ENCODE assay signal across 34 cellular contexts in the genomic region with DNA sequence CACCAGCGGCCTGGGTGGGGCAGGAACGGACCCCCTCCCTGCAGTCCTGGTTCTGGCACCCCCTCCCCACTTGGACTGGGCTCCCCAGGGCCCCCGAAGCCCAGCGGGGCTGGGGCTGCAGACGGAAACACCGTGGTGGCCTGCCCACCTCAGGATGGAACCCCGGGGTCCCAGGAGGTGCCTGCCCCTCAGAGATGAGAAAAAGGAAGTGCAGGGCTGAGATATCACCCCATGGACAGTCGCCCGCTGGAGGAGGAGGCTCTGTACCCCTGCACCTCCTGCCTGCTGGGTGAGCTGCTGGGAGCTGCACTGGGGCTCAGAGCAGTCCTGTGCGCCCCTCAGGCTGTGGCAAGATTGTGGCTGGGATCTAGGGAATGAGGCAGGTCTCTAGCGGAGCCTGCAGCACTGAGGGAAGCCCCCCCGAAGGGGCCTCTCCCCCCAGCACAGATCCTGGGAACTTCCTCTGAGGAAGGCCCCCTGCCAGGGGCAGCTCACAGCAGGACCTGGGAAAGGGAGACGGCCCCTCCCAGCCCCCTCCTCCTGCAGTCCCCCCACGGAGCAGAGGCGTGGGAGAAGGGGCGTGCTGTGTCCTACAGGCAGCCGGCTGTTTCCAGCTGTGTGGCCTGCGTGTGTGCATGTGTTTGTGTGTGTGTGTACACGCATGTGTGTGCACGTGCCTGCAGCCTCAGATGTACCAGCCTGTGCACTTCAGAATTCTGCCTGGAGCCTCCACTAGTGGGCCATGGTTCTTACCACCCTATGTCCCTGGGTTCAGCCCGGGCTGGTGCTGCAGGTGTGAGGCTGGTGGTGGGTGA. TPM values are rescaled to one million over a fixed set of nuclear protein-coding genes. Genes with fewer than 3 reads are reported as not detected.
A peak's percentile ranks its signal among the peaks of the same experiment; 100 is the strongest.
DNase-seq lines count a peak whose midpoint lies in the region; ATAC-seq, FAIRE-seq and TF ChIP-seq lines count a peak whose summit lies in the region.
"Had no signal": no experiment of that assay in that cellular context is flagged by ENCODE, and none has a peak within 500 bp of the region (broad histone marks: within the 10 kb centered on the region; RNA-seq: fewer than 3 reads in every experiment).

No MANE protein-coding gene starts in this region.

- H2AFZ ChIP-seq in H1 (ENCODE audit: low read length): no peak overlapping the region
- H2AFZ ChIP-seq: GM23338 had no signal

- H3K4me1 ChIP-seq in left ventricle myocardium inferior (peaks cover 52% of the 10 kb centered on the region), H1 (replicated peaks in 1 of 4; ENCODE audit: control insufficient read depth in 3 of 4, insufficient read depth in 4 of 4, low read length in 3 of 4) (peaks cover under 1 to 52% (median 36%) of the 10 kb centered on the region in 4 experiments)

- TF ChIP-seq CTCF in left ventricle myocardium inferior (IDR thresholded peaks at IDR 0.05; ENCODE audit: borderline replicate concordance): no peak
- TF ChIP-seq CTCF in H1 (IDR thresholded peaks at IDR 0.05; ENCODE audit: control extremely low read depth in 1 of 3, insufficient read depth in 1 of 3, low read depth in 1 of 3, low read length in 3 of 3): no peak
- no peak for TF ChIP-seq CTCF in CD4-positive, alpha-beta T cell (IDR thresholded peaks at IDR 0.05)

- no peaks in the 10 kb centered on the region for H3K27me3 ChIP-seq in left ventricle myocardium inferior (ENCODE audit: low read depth)
- H3K27me3 ChIP-seq in H1 (replicated peaks in 1 of 4; ENCODE audit: control insufficient read depth in 3 of 4, extremely low read depth in 1 of 4, insufficient read depth in 3 of 4, low read length in 3 of 4): no peaks in the 10 kb centered on the region; a peak in 2 of 7 replicates
- peaks cover 2% of the 10 kb centered on the region for H3K27me3 ChIP-seq in CD4-positive, alpha-beta T cell (ENCODE audit: control insufficient read depth, insufficient read depth, low read length)
- H3K27me3 ChIP-seq: SJSA1 had no signal

- peaks cover 7% of the 10 kb centered on the region for H3K36me3 Mint-ChIP-seq in stimulated activated effector memory CD8-positive, alpha-beta T cell treated with anti-CD3 and anti-CD28 coated beads, Interleukin-12 subunit alpha, Interleukin-12 subunit beta, amount 100 ng/mL, for 72 hours
- no peaks in the 10 kb centered on the region for H3K36me3 Mint-ChIP-seq in CD4-positive, alpha-beta T cell (ENCODE audit: low read depth)
- H3K36me3 Mint-ChIP-seq: activated naive CD4-positive, alpha-beta T cell treated with anti-CD3 and anti-CD28 coated beads, Interleukin-2, amount 50 U/mL, for 24 hours; CD4-positive, CD25-positive, alpha-beta regulatory T cell; IgD-negative memory B cell had no signal

- no peaks in the 10 kb centered on the region for H3K9me3 ChIP-seq in left ventricle myocardium inferior (replicated peaks)
- no peaks in the 10 kb centered on the region for H3K9me3 ChIP-seq in H1 (ENCODE audit: insufficient read depth in 2 of 2, low read depth in 1 of 2, low read length in 1 of 2)
- H3K9me3 ChIP-seq in CD4-positive, alpha-beta T cell (ENCODE audit: control insufficient read depth, low read length): no peaks in the 10 kb centered on the region
- H3K9me3 ChIP-seq: heart right ventricle, mucosa of descending colon, SJSA1, thoracic aorta had no signal

- peak overlapping the region; percentile 74 for H4K91ac ChIP-seq in H1 (replicated peaks; ENCODE audit: insufficient read length, low read length)

- ATAC-seq in Right ventricle myocardium inferior: no peak
- ATAC-seq in stimulated activated effector memory CD8-positive, alpha-beta T cell treated with anti-CD3 and anti-CD28 coated beads, Interleukin-12 subunit alpha, Interleukin-12 subunit beta, amount 100 ng/mL, for 72 hours: peak; percentile 16
- ATAC-seq in CD4-positive, alpha-beta T cell (ENCODE audit: poor library complexity): no peak
- ATAC-seq: GM23338, mucosa of descending colon, Panc1 had no signal

- H4K5ac ChIP-seq in H1 (ENCODE audit: insufficient read length, low read depth, low read length): no peak overlapping the region

- no peak for FAIRE-seq in H1 (lab: Jason Lieb, UNC)
- FAIRE-seq: endothelial cell of umbilical vein, frontal cortex, GM18507, keratinocyte, urothelium cell line had no signal

- no peak overlapping the region for H3K4me3 Mint-ChIP-seq in stimulated activated effector memory CD8-positive, alpha-beta T cell treated with anti-CD3 and anti-CD28 coated beads, Interleukin-12 subunit alpha, Interleukin-12 subunit beta, amount 100 ng/mL, for 72 hours
- no peak overlapping the region for H3K4me3 Mint-ChIP-seq in CD4-positive, alpha-beta T cell
- H3K4me3 Mint-ChIP-seq: activated CD4-positive, alpha-beta T cell treated with anti-CD3 and anti-CD28 coated beads, Interleukin-2, amount 10 ng/mL, durations not matched to agents 24 days and 14 days; activated naive CD4-positive, alpha-beta T cell treated with anti-CD3 and anti-CD28 coated beads, Interleukin-2, amount 50 U/mL, for 24 hours; CD4-positive, CD25-positive, alpha-beta regulatory T cell; HFFc6; IgD-negative memory B cell had no signal

- POLR2A ChIA-PET in H1 (lab: Charles Lee; ENCODE audit: partially characterized antibody): interaction anchor here (0.7 to 14.9 kb wide), 7 partner anchors 9 to 81 kb away, joined by 3 to 245 read pairs (median 5); a partner anchor contains a TSS
- POLR2A ChIA-PET in CD4-positive, alpha-beta T cell (lab: Charles Lee): no interaction called here

- TF ChIP-seq EP300 in H1 (IDR thresholded peaks at IDR 0.05; ENCODE audit: borderline replicate concordance in 1 of 2, low read depth in 2 of 2, low read length in 2 of 2): no peak

- H2BK5ac ChIP-seq in H1 (ENCODE audit: low read depth, low read length): peak overlapping the region; percentile 26; the same call in 1 of the 2 replicates

- H3K27me3 Mint-ChIP-seq in CD4-positive, alpha-beta T cell: peaks cover 5% of the 10 kb centered on the region
- H3K27me3 Mint-ChIP-seq: activated naive CD4-positive, alpha-beta T cell treated with anti-CD3 and anti-CD28 coated beads, Interleukin-2, amount 50 U/mL, for 24 hours had no signal

- 83% methylated on average over 20 of the region's 21 CpGs; no CpG with 5 or more reads in 1 of the 2 experiments for WGBS in H1 (ENCODE audit: extremely low coverage in 1 of 2, insufficient coverage in 1 of 2, insufficient read length in 1 of 2, insufficient replicate concordance in 2 of 2, low coverage in 1 of 2, low lambda C conversion rate in 2 of 2, missing lambda C conversion rate in 1 of 2), 2 experiments

- H3K27ac ChIP-seq in left ventricle myocardium inferior (replicated peaks): no peak overlapping the region
- no peak overlapping the region for H3K27ac ChIP-seq in H1 (ENCODE audit: low read depth, low read length)
- no peak overlapping the region for H3K27ac ChIP-seq in CD4-positive, alpha-beta T cell (ENCODE audit: low read depth, low read length)
- H3K27ac ChIP-seq: heart right ventricle, SJSA1, thoracic aorta had no signal

- no peak for TF ChIP-seq RAD21 in H1 (IDR thresholded peaks at IDR 0.05 in 1 of 2, conservative IDR thresholded peaks at IDR 0.05 in 1 of 2; ENCODE audit: low read depth in 2 of 2, low read length in 2 of 2)

- no peak overlapping the region for H3K4me2 ChIP-seq in H1 (ENCODE audit: insufficient read depth in 1 of 2, low read depth in 2 of 2, low read length in 2 of 2)

- peak overlapping the region; percentile 69 for H3K4ac ChIP-seq in H1 (replicated peaks; ENCODE audit: insufficient read length, low read depth, low read length)

- TF ChIP-seq POLR2A in H1 (IDR thresholded peaks at IDR 0.05; ENCODE audit: control extremely low read depth in 1 of 2, low read depth in 2 of 2, low read length in 2 of 2): no peak

- peak overlapping the region; percentile 80; the same call in 1 of the 2 replicates for H2BK12ac ChIP-seq in H1 (ENCODE audit: low read depth, low read length)

- H2AK5ac ChIP-seq in H1 (ENCODE audit: low read depth, low read length): peak overlapping the region; percentile 9; the same call in 1 of the 2 replicates

- DNase-seq in Right ventricle myocardium inferior (ENCODE audit: missing footprints) (peak; percentile 64), left ventricle myocardium inferior (no peak), H1 (ENCODE audit: low read depth in 1 of 2, low spot score in 2 of 2) (no peak)
- no peak for DNase-seq in stimulated activated effector memory CD8-positive, alpha-beta T cell treated with anti-CD3 and anti-CD28 coated beads, Interleukin-12 subunit alpha, Interleukin-12 subunit beta, amount 100 ng/mL, for 72 hours (ENCODE audit: low spot score in 2 of 2)
- DNase-seq in activated CD8-positive, alpha-beta memory T cell treated with anti-CD3 and anti-CD28 coated beads, Interleukin-2, amount 50 U/mL, for 48 hours: no peak
- no peak for DNase-seq in CD4-positive, alpha-beta T cell
- DNase-seq: 8988T; activated CD4-positive, alpha-beta T cell treated with anti-CD3 and anti-CD28 coated beads, Interleukin-2, amount 10 ng/mL, durations not matched to agents 24 days and 14 days; activated CD8-positive, alpha-beta memory T cell treated with anti-CD3 and anti-CD28 coated beads for 24 hours; amniotic stem cell; CD4-positive, CD25-positive, alpha-beta regulatory T cell; heart right ventricle; HFFc6; mucosa of descending colon; NCI-H1048; NCI-H2107; NCI-H345; NCI-H69; stimulated activated naive CD4-positive, alpha-beta T cell treated with Interleukin-2 at 50 U/mL for 16 hours had no signal

- no peak overlapping the region for H3K14ac ChIP-seq in H1 (ENCODE audit: insufficient read length)

- intact Hi-C loops in Right ventricle myocardium inferior (cut with DNase I) (loop anchor here (5.0 kb wide), 1 partner anchor 35 kb away; no protein-coding TSS in a partner anchor), left ventricle myocardium inferior (cut with micrococcal nuclease) (no loop called here)
- intact Hi-C loops in CD4-positive, alpha-beta T cell (cut with DNase I, micrococcal nuclease): no loop called here

- H3K18ac ChIP-seq in H1 (ENCODE audit: extremely low read depth, low read length): peak overlapping the region; percentile 48; the same call in 1 of the 2 replicates

- H3K9ac ChIP-seq in H1 (replicated peaks in 1 of 4; ENCODE audit: extremely low read depth in 1 of 4, low read depth in 3 of 4, low read length in 3 of 4): no peak overlapping the region

- peaks cover 16% of the 10 kb centered on the region for H3K4me1 Mint-ChIP-seq in stimulated activated effector memory CD8-positive, alpha-beta T cell treated with anti-CD3 and anti-CD28 coated beads, Interleukin-12 subunit alpha, Interleukin-12 subunit beta, amount 100 ng/mL, for 72 hours
- peaks cover 11% of the 10 kb centered on the region for H3K4me1 Mint-ChIP-seq in CD4-positive, alpha-beta T cell (ENCODE audit: low read depth)
- H3K4me1 Mint-ChIP-seq: IgD-negative memory B cell had no signal

- peaks cover 19% of the 10 kb centered on the region for H3K79me1 ChIP-seq in H1 (ENCODE audit: low read depth, low read length)

- no peak overlapping the region; the same call in 1 of the 2 replicates for H2BK15ac ChIP-seq in H1 (ENCODE audit: low read length)

- no peak overlapping the region for H4K8ac ChIP-seq in H1 (ENCODE audit: extremely low read depth, insufficient read depth, low read length)

- CTCF ChIA-PET in H1 (lab: Charles Lee; ENCODE audit: partially characterized antibody): interaction anchor here (1.3 to 4.2 kb wide), 4 partner anchors 12 to 45 kb away, joined by 3 to 20 read pairs (median 5); a partner anchor contains a TSS
- CTCF ChIA-PET in CD4-positive, alpha-beta T cell (lab: Charles Lee): no interaction called here

- peaks cover 7 to 22% of the 10 kb centered on the region in 2 experiments for H4K20me1 ChIP-seq in H1 (replicated peaks in 1 of 2; ENCODE audit: control insufficient read depth in 1 of 2, insufficient read depth in 2 of 2, low read length in 2 of 2)

- H3K4me3 ChIP-seq in left ventricle myocardium inferior (no peak overlapping the region), H1 (ENCODE audit: extremely low read depth in 1 of 4, insufficient read depth in 2 of 4, low read depth in 3 of 4, low read length in 4 of 4) (no peak overlapping the region)
- H3K4me3 ChIP-seq: GM23338, heart right ventricle, lung, mucosa of descending colon, SJSA1, thoracic aorta had no signal

- H3K56ac ChIP-seq in H1 (replicated peaks; ENCODE audit: insufficient read length, low read depth, low read length): no peak overlapping the region

- H3K27ac Mint-ChIP-seq in stimulated activated effector memory CD8-positive, alpha-beta T cell treated with anti-CD3 and anti-CD28 coated beads, Interleukin-12 subunit alpha, Interleukin-12 subunit beta, amount 100 ng/mL, for 72 hours: no peak overlapping the region
- no peak overlapping the region for H3K27ac Mint-ChIP-seq in CD4-positive, alpha-beta T cell
- H3K27ac Mint-ChIP-seq: activated CD4-positive, alpha-beta T cell treated with anti-CD3 and anti-CD28 coated beads, Interleukin-2, amount 10 ng/mL, durations not matched to agents 24 days and 14 days; activated naive CD4-positive, alpha-beta T cell treated with anti-CD3 and anti-CD28 coated beads, Interleukin-2, amount 50 U/mL, for 24 hours; CD4-positive, CD25-positive, alpha-beta regulatory T cell; HFFc6 had no signal

- no peak overlapping the region for H2BK120ac ChIP-seq in H1 (replicated peaks; ENCODE audit: low read depth, low read length)

- peaks cover 0 to 12% of the 10 kb centered on the region in 2 experiments; a peak in 1 of 4 replicates for H3K79me2 ChIP-seq in H1 (ENCODE audit: control insufficient read depth in 1 of 2, insufficient read depth in 2 of 2, low read length in 2 of 2)

- H3K36me3 ChIP-seq in left ventricle myocardium inferior: no peaks in the 10 kb centered on the region
- peaks cover 0 to 24% (median 5%) of the 10 kb centered on the region in 4 experiments; a peak in 4 of 8 replicates for H3K36me3 ChIP-seq in H1 (ENCODE audit: control insufficient read depth in 2 of 4, insufficient read depth in 4 of 4, low read length in 3 of 4)
- H3K36me3 ChIP-seq: thoracic aorta had no signal

- peaks cover 3% of the 10 kb centered on the region for H3K23me2 ChIP-seq in H1 (ENCODE audit: low read depth, low read length)

- no peak overlapping the region for H2BK20ac ChIP-seq in H1 (ENCODE audit: low read length)

- H3K23ac ChIP-seq in H1 (ENCODE audit: insufficient read length): no peak overlapping the region

- H3K9me3 Mint-ChIP-seq in stimulated activated effector memory CD8-positive, alpha-beta T cell treated with anti-CD3 and anti-CD28 coated beads, Interleukin-12 subunit alpha, Interleukin-12 subunit beta, amount 100 ng/mL, for 72 hours: no peaks in the 10 kb centered on the region
- H3K9me3 Mint-ChIP-seq in CD4-positive, alpha-beta T cell: no peaks in the 10 kb centered on the region
- H3K9me3 Mint-ChIP-seq: activated CD4-positive, alpha-beta T cell treated with anti-CD3 and anti-CD28 coated beads, Interleukin-2, amount 10 ng/mL, durations not matched to agents 24 days and 14 days; activated naive CD4-positive, alpha-beta T cell treated with anti-CD3 and anti-CD28 coated beads, Interleukin-2, amount 50 U/mL, for 24 hours; CD4-positive, CD25-positive, alpha-beta regulatory T cell; GM23338; HFFc6; IgD-negative memory B cell; nephron had no signal

RNA-seq across cellular contexts. Expression of a gene that starts 6.9 kb away (rescaled TPM):
- 14.1 TPM for total RNA-seq in Right ventricle myocardium inferior
- total RNA-seq in left ventricle myocardium inferior: 13.0 TPM
- 155 and 162 TPM in 2 replicates for total RNA-seq in H1 (2021; fragmentation: NEBNext Ultra II Directional; extraction: Animal tissue kit (Norgen Biotek cat#: 25700))
- polyA plus RNA-seq in H1 (2011; rRNA removed): 52.3 and 104 TPM in 2 replicates
- 82.7 TPM for polyA plus RNA-seq in H1 (2011; cell fraction: cytosol; rRNA removed)
- polyA plus RNA-seq in H1 (2011; cell fraction: nucleus; rRNA removed): 556 TPM
- 93.3 to 153 TPM (median 143 TPM) in 4 replicates for polyA plus RNA-seq in H1 (2012, experiment 1 of 2)
- 95.8 TPM for polyA plus RNA-seq in H1 (2012, experiment 2 of 2)
- polyA plus RNA-seq in H1 (2013, experiment 1 of 2): 113 TPM
- polyA plus RNA-seq in H1 (2013, experiment 2 of 2): 84.3 TPM
- polyA minus RNA-seq in H1 (2011; rRNA and poly(A)+ RNA removed): 35.4 and 47.0 TPM in 2 replicates
- 94.9 TPM for polyA minus RNA-seq in H1 (2011; cell fraction: cytosol; rRNA and poly(A)+ RNA removed)
- 130 TPM for polyA minus RNA-seq in H1 (2011; cell fraction: nucleus; rRNA and poly(A)+ RNA removed)
- total RNA-seq in CD4-positive, alpha-beta T cell: 1 to 10 TPM; 1.5 to 2.0 TPM

RNA-seq across cellular contexts. Expression of a gene that starts 13.5 kb away (rescaled TPM):
- total RNA-seq in Right ventricle myocardium inferior (19.2 TPM), left ventricle myocardium inferior (14.5 TPM)
- total RNA-seq in H1 (2021; fragmentation: NEBNext Ultra II Directional; extraction: Animal tissue kit (Norgen Biotek cat#: 25700)): 27.7 and 29.3 TPM in 2 replicates
- polyA plus RNA-seq in H1 (2011; rRNA removed): 121 and 123 TPM in 2 replicates
- polyA plus RNA-seq in H1 (2011; cell fraction: cytosol; rRNA removed): 83.6 TPM
- polyA plus RNA-seq in H1 (2011; cell fraction: nucleus; rRNA removed): 56.0 TPM
- polyA plus RNA-seq in H1 (2012, experiment 1 of 2): 15.3 to 54.0 TPM (median 48.7 TPM) in 4 replicates
- 32.5 TPM for polyA plus RNA-seq in H1 (2012, experiment 2 of 2)
- 35.2 TPM for polyA plus RNA-seq in H1 (2013, experiment 1 of 2)
- polyA plus RNA-seq in H1 (2013, experiment 2 of 2): 36.8 TPM
- polyA minus RNA-seq in H1 (2011; rRNA and poly(A)+ RNA removed): 6.5 and 11.0 TPM in 2 replicates
- polyA minus RNA-seq in H1 (2011; cell fraction: cytosol; rRNA and poly(A)+ RNA removed): 18.9 TPM
- 13.1 TPM for polyA minus RNA-seq in H1 (2011; cell fraction: nucleus; rRNA and poly(A)+ RNA removed)
- total RNA-seq in CD4-positive, alpha-beta T cell: 10 to 100 TPM; 38.0 to 38.9 TPM

RNA-seq across cellular contexts. Expression of a gene that starts 26.9 kb away (rescaled TPM):
- total RNA-seq in Right ventricle myocardium inferior (36.7 TPM), left ventricle myocardium inferior (34.0 TPM)
- 1.2 and 2.8 TPM in 2 replicates for total RNA-seq in H1 (2021; fragmentation: NEBNext Ultra II Directional; extraction: Animal tissue kit (Norgen Biotek cat#: 25700))
- polyA plus RNA-seq in H1 (2011; rRNA removed): 3.5 and 12.8 TPM in 2 replicates
- polyA plus RNA-seq in H1 (2011; cell fraction: cytosol; rRNA removed): 8.3 TPM
- polyA plus RNA-seq in H1 (2011; cell fraction: nucleus; rRNA removed): 14.5 TPM
- polyA plus RNA-seq in H1 (2012, experiment 1 of 2): 1.1 to 1.7 TPM (median 1.3 TPM) in 3 of 4 replicates, not detected in the other
- polyA plus RNA-seq in H1 (2012, experiment 2 of 2): 0.43 TPM
- 3.8 TPM for polyA plus RNA-seq in H1 (2013, experiment 1 of 2)
- polyA plus RNA-seq in H1 (2013, experiment 2 of 2): 3.2 TPM
- polyA minus RNA-seq in H1 (2011; rRNA and poly(A)+ RNA removed): not detected in 2 replicates
- 4.5 TPM for polyA minus RNA-seq in H1 (2011; cell fraction: cytosol; rRNA and poly(A)+ RNA removed)
- polyA minus RNA-seq in H1 (2011; cell fraction: nucleus; rRNA and poly(A)+ RNA removed): 3.4 TPM
- total RNA-seq in CD4-positive, alpha-beta T cell: 10 to 100 TPM; 29.0 to 30.9 TPM
- polyA plus RNA-seq: IgD-negative memory B cell had no signal

RNA-seq across cellular contexts. Expression of a gene that starts 44.9 kb away (rescaled TPM):
- total RNA-seq in Right ventricle myocardium inferior (174 TPM), left ventricle myocardium inferior (160 TPM)
- not detected in 2 replicates for total RNA-seq in H1 (2021; fragmentation: NEBNext Ultra II Directional; extraction: Animal tissue kit (Norgen Biotek cat#: 25700))
- polyA plus RNA-seq in H1 (2011; rRNA removed): not detected in 2 replicates
- not detected for polyA plus RNA-seq in H1 (2011; cell fraction: cytosol; rRNA removed)
- polyA plus RNA-seq in H1 (2011; cell fraction: nucleus; rRNA removed): not detected
- polyA plus RNA-seq in H1 (2012, experiment 1 of 2): 0.30 to 0.90 TPM (median 0.58 TPM) in 4 replicates
- 0.20 TPM for polyA plus RNA-seq in H1 (2012, experiment 2 of 2)
- not detected for polyA plus RNA-seq in H1 (2013, experiment 1 of 2)
- polyA plus RNA-seq in H1 (2013, experiment 2 of 2): not detected
- not detected in 2 replicates for polyA minus RNA-seq in H1 (2011; rRNA and poly(A)+ RNA removed)
- polyA minus RNA-seq in H1 (2011; cell fraction: cytosol; rRNA and poly(A)+ RNA removed): not detected
- polyA minus RNA-seq in H1 (2011; cell fraction: nucleus; rRNA and poly(A)+ RNA removed): not detected
- total RNA-seq in CD4-positive, alpha-beta T cell: not detected
- total RNA-seq: activated CD4-positive, alpha-beta T cell treated with anti-CD3 and anti-CD28 coated beads, Interleukin-2, amount 10 ng/mL, durations not matched to agents 24 days and 14 days; CD4-positive, CD25-positive, alpha-beta regulatory T cell; endothelial cell of umbilical vein; frontal cortex; GM23338; osteocyte had no signal
- polyA plus RNA-seq: CD4-positive, CD25-positive, alpha-beta regulatory T cell; endothelial cell of umbilical vein; IgD-negative memory B cell; keratinocyte had no signal

RNA-seq across cellular contexts. Expression of a gene that starts 47.3 kb away (rescaled TPM):
- total RNA-seq in Right ventricle myocardium inferior: not detected
- total RNA-seq in left ventricle myocardium inferior: not detected
- total RNA-seq in H1 (2021; fragmentation: NEBNext Ultra II Directional; extraction: Animal tissue kit (Norgen Biotek cat#: 25700)): not detected in 2 replicates
- polyA plus RNA-seq in H1 (2011; rRNA removed): not detected in 2 replicates
- not detected for polyA plus RNA-seq in H1 (2011; cell fraction: cytosol; rRNA removed)
- polyA plus RNA-seq in H1 (2011; cell fraction: nucleus; rRNA removed): not detected
- not detected in 4 replicates for polyA plus RNA-seq in H1 (2012, experiment 1 of 2)
- not detected for polyA plus RNA-seq in H1 (2012, experiment 2 of 2)
- polyA plus RNA-seq in H1 (2013, experiment 1 of 2): 0.02 TPM
- polyA plus RNA-seq in H1 (2013, experiment 2 of 2): not detected
- polyA minus RNA-seq in H1 (2011; rRNA and poly(A)+ RNA removed): not detected in 2 replicates
- polyA minus RNA-seq in H1 (2011; cell fraction: cytosol; rRNA and poly(A)+ RNA removed): not detected
- 0.40 TPM for polyA minus RNA-seq in H1 (2011; cell fraction: nucleus; rRNA and poly(A)+ RNA removed)
- not detected for total RNA-seq in CD4-positive, alpha-beta T cell
- total RNA-seq: activated CD4-positive, alpha-beta T cell treated with anti-CD3 and anti-CD28 coated beads, Interleukin-2, amount 10 ng/mL, durations not matched to agents 24 days and 14 days; CD4-positive, CD25-positive, alpha-beta regulatory T cell; endothelial cell of umbilical vein; frontal cortex; GM23338; heart right ventricle; HFFc6; osteocyte; SJSA1; skeletal muscle tissue had no signal
- polyA plus RNA-seq: CD4-positive, CD25-positive, alpha-beta regulatory T cell; endothelial cell of umbilical vein; GM23338; heart right ventricle; IgD-negative memory B cell had no signal

Comparison
In these comparisons a context has a peak if more than half of its experiments do, and no peak if none do; other contexts are left out.
1. RNA of a gene that starts 6.9 kb away (total RNA-seq): 155 to 162 TPM in H1; 14.1 TPM in Right ventricle myocardium inferior (single experiment), 13.0 TPM in left ventricle myocardium inferior (single experiment) and 1.5 to 2.0 TPM in CD4-positive, alpha-beta T cell; every median in the first group is over 10 times any median in the second.